Comparison of ENCODE assay signal across 8 cellular contexts in the genomic region with DNA sequence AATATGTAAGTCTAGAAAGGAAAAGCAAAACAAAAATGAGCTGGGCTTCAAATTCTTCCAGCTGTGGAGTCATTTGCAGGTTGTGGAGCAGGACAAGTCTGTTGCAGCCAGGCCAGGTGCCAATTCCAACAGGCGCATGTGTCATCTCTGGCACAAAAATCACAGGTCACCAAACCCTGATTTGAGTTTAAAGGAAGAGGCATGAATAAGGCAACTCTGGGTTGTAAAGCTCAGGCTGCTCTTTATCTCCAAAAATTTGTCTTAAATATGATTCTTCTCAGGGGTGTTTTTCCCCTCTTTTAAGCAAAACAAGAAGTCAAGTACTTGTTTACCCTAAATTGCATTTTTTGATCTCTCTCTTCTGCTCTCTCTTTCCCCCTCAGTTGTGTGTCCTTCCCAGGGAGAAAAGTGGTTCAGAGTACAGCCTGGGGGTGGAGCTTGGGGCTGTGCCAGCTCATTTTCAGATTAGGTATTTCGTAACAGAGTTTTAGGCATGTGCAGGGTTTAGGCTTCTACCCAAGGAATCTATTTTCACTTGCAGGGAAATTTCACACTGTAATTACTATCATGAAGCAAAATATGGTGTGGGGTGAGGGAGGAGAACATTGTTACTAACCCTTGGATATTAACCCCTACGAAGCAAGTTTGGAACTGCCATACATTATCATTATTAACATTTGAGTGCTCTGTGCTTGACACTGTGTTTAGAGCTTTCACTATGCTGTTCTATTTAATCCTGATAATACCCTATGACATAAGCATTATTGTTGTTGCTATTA. TPM values are rescaled to one million over a fixed set of nuclear protein-coding genes. Genes with fewer than 3 reads are reported as not detected.
DNase-seq lines count a peak whose midpoint lies in the region; TF ChIP-seq lines count a peak whose summit lies in the region.

No MANE protein-coding gene starts in this region.

- H3K36me3 ChIP-seq in adipocyte (ENCODE audit: control insufficient read depth, insufficient read depth, low read length, severe bottlenecking): no peaks in the 10 kb centered on the region
- no peaks in the 10 kb centered on the region for H3K36me3 ChIP-seq in hepatocyte (replicated peaks; ENCODE audit: insufficient read depth, low read depth)

- H3K27ac ChIP-seq in hepatocyte: peak overlapping the region; percentile 80

- 33% methylated on average over 3 of the region's 3 CpGs for WGBS in hepatocyte (ENCODE audit: low lambda C conversion rate, missing lambda C conversion rate)

- H3K4me3 ChIP-seq in adipocyte (ENCODE audit: low read length) (peak overlapping the region; percentile 54), hepatocyte (no peak overlapping the region)

- TF ChIP-seq CTCF in hepatocyte (IDR thresholded peaks at IDR 0.05; ENCODE audit: poor library complexity): no peak
- TF ChIP-seq CTCF in GM10266 (IDR thresholded peaks at IDR 0.05; ENCODE audit: control insufficient read depth, insufficient read depth, low read depth, missing control alignments): no peak

- H3K9ac ChIP-seq in adipocyte (ENCODE audit: low read length): peak overlapping the region; percentile 50

- no peaks in the 10 kb centered on the region for H3K9me2 ChIP-seq in hepatocyte (replicated peaks; ENCODE audit: insufficient read depth)

- H4K20me1 ChIP-seq in hepatocyte (ENCODE audit: insufficient read depth, poor library complexity, severe bottlenecking): no peaks in the 10 kb centered on the region

- H3K27me3 ChIP-seq in adipocyte (replicated peaks; ENCODE audit: control insufficient read depth, insufficient read depth, low read length) (no peaks in the 10 kb centered on the region), hepatocyte (no peaks in the 10 kb centered on the region)

- peak; percentile 40 for DNase-seq in DMS153 (lab: John Stamatoyannopoulos, UW)
- DNase-seq in M059J (ENCODE audit: low read depth): peak; percentile 88
- DNase-seq in SHP77 treated with DMSO at 0.1 percent for 48 hours (lab: John Stamatoyannopoulos, UW): peak; percentile 34
- DNase-seq in adipocyte (ENCODE audit: low read depth): peak; percentile 90
- DNase-seq in hepatocyte (ENCODE audit: low spot score): peak; percentile 82
- peak in 2 of 3 donors; percentile 61 to 63 for DNase-seq in stimulated activated CD4-positive, alpha-beta T cell treated with anti-CD3 and anti-CD28 coated beads, Interleukin-12 subunit alpha, Interleukin-12 subunit beta, amount 100 ng/mL, for 48 hours (ENCODE audit: low read depth in 2 of 3, low spot score in 1 of 3)
- DNase-seq in NCI-H187 treated with DMSO at 0.1 percent for 48 hours (lab: John Stamatoyannopoulos, UW): no peak
- no peak for DNase-seq in GM10266 (ENCODE audit: extremely low spot score)

- H3K9me3 ChIP-seq in adipocyte (ENCODE audit: control insufficient read depth, low read length) (no peaks in the 10 kb centered on the region), hepatocyte (ENCODE audit: low read depth) (no peaks in the 10 kb centered on the region)

- H3K4me1 ChIP-seq in adipocyte (ENCODE audit: control insufficient read depth, insufficient read depth, low read length): peaks cover 16% of the 10 kb centered on the region
- H3K4me1 ChIP-seq in hepatocyte (ENCODE audit: insufficient read depth): peaks cover 15% of the 10 kb centered on the region

- H2AFZ ChIP-seq in hepatocyte: peak overlapping the region; percentile 49

- no peaks in the 10 kb centered on the region for H3K79me2 ChIP-seq in hepatocyte

- peak overlapping the region; percentile 66 for H3K4me2 ChIP-seq in hepatocyte

RNA-seq across cellular contexts. Expression of a gene that starts 8.3 kb away (rescaled TPM):
- total RNA-seq in M059J (2014; rRNA removed; shearing (Covaris generic)): 23.4 and 35.6 TPM in 2 replicates
- 27.0 and 28.6 TPM in 2 replicates for total RNA-seq in hepatocyte
- 12.5 and 12.7 TPM in 2 replicates for polyA plus RNA-seq in hepatocyte

Comparison
In these comparisons a context has a peak if more than half of its experiments do, and no peak if none do; other contexts are left out.
1. DNase-seq: peak in DMS153 (single experiment), M059J (single experiment), SHP77 treated with DMSO at 0.1 percent for 48 hours (single experiment), adipocyte (single experiment), hepatocyte (single experiment) and stimulated activated CD4-positive, alpha-beta T cell treated with anti-CD3 and anti-CD28 coated beads, Interleukin-12 subunit alpha, Interleukin-12 subunit beta, amount 100 ng/mL, for 48 hours (2 of 3); none in NCI-H187 treated with DMSO at 0.1 percent for 48 hours (single experiment) and GM10266 (single experiment).